9 cellular contexts compared by ENCODE assay signal in genomic region chr11:119029069-119029339, GRCh38. TPM values are rescaled to one million over a fixed set of nuclear protein-coding genes. Genes with fewer than 3 reads are reported as not detected.
DNase-seq lines count a peak whose midpoint lies in the region; ATAC-seq and TF ChIP-seq lines count a peak whose summit lies in the region.
"Had no signal": no experiment of that assay in that cellular context is flagged by ENCODE, and none has a peak within 500 bp of the region (broad histone marks: within the 10 kb centered on the region; RNA-seq: fewer than 3 reads in every experiment).

No MANE protein-coding gene starts in this region.

- no peak overlapping the region for H3K56ac ChIP-seq in IMR-90 (ENCODE audit: extremely low read depth, insufficient read depth, low read length)

- H4K5ac ChIP-seq in IMR-90 (ENCODE audit: low read depth, low read length), result no peak overlapping the region

- H3K14ac ChIP-seq in IMR-90 (replicated peaks; ENCODE audit: low read depth, low read length), result no peak overlapping the region

- H3K36me3 Mint-ChIP-seq in brain (peaks cover 19% of the 10 kb centered on the region), natural killer cell (no peaks in the 10 kb centered on the region)

- no peak for DNase-seq in A673 (ENCODE audit: low spot score)
- DNase-seq in IMR-90, result no peak
- DNase-seq in natural killer cell, result no peak
- DNase-seq in NCI-H2196 treated with DMSO at 0.1 percent for 48 hours (lab: John Stamatoyannopoulos, UW; ENCODE audit: unreplicated experiment), result no peak
- no peak for DNase-seq in MV-4-11 (lab: John Stamatoyannopoulos, UW)
- DNase-seq: effector CD4-positive, alpha-beta T cell had no signal

- H3K9me1 ChIP-seq in IMR-90 (ENCODE audit: insufficient read depth, low read length), result no peaks in the 10 kb centered on the region; the same call in 1 of the 2 replicates

- no peak overlapping the region for H2AK5ac ChIP-seq in IMR-90 (ENCODE audit: low read depth, low read length)

- H3K9me3 Mint-ChIP-seq in brain (no peaks in the 10 kb centered on the region), natural killer cell (no peaks in the 10 kb centered on the region)

- H3K27me3 Mint-ChIP-seq in brain (peaks cover 4% of the 10 kb centered on the region), natural killer cell (ENCODE audit: low read depth in 2 of 2) (no peaks in the 10 kb centered on the region)

- H3K4ac ChIP-seq in IMR-90 (ENCODE audit: low read depth, low read length), result no peak overlapping the region

- H3K18ac ChIP-seq in IMR-90 (ENCODE audit: low read depth, low read length), result no peak overlapping the region

- CTCF ChIA-PET in A673 (lab: Charles Lee), result no interaction called here
- CTCF ChIA-PET in IMR-90 (lab: Yijun Ruan, JAX), result no interaction called here

- H2BK20ac ChIP-seq in IMR-90 (ENCODE audit: low read depth, low read length), result no peak overlapping the region

- no peak for TF ChIP-seq CTCF in A673 (conservative IDR thresholded peaks at IDR 0.05; ENCODE audit: low read depth, low read length)
- no peak for TF ChIP-seq CTCF in IMR-90 (conservative IDR thresholded peaks at IDR 0.05; ENCODE audit: low read depth, low read length)
- TF ChIP-seq CTCF in brain (conservative IDR thresholded peaks at IDR 0.05), result no peak
- TF ChIP-seq CTCF in natural killer cell (IDR thresholded peaks at IDR 0.05), result no peak

- H3K27ac Mint-ChIP-seq in brain (peak overlapping the region in 4 of 5 experiments; percentile 83 to 92 (median 88)), natural killer cell (peak overlapping the region in 1 of 2 donors; percentile 85)

- TF ChIP-seq RAD21 in IMR-90 (IDR thresholded peaks at IDR 0.05; ENCODE audit: low read length), result no peak

- no peak overlapping the region for H2BK15ac ChIP-seq in IMR-90 (ENCODE audit: low read depth, low read length)

- POLR2A ChIA-PET in A673 (lab: Charles Lee; ENCODE audit: low non-redundant PET), result no interaction called here
- POLR2A ChIA-PET in IMR-90 (lab: Charles Lee; ENCODE audit: unreplicated experiment), result no interaction called here

- no peak overlapping the region for H2BK120ac ChIP-seq in IMR-90 (ENCODE audit: low read depth, low read length)

- H4K91ac ChIP-seq in IMR-90 (ENCODE audit: insufficient read depth, low read depth, low read length), result no peak overlapping the region

- H4K8ac ChIP-seq in IMR-90 (ENCODE audit: low read depth in 2 of 2, low read length in 2 of 2), result no peak overlapping the region

- 100% methylated on average over 1 of the region's 1 CpG; no CpG with 5 or more reads in 1 of the 2 experiments for WGBS in IMR-90 (ENCODE audit: extremely low coverage in 2 of 2, insufficient read length in 1 of 2), 2 experiments

- H3K36me3 ChIP-seq in A673 (ENCODE audit: insufficient read depth, low read length, poor library complexity, severe bottlenecking), result peaks cover 44% of the 10 kb centered on the region
- H3K36me3 ChIP-seq in IMR-90 (ENCODE audit: control insufficient read depth, insufficient read depth, low read length), result peaks cover 14% of the 10 kb centered on the region

- TF ChIP-seq POLR2A in IMR-90 (IDR thresholded peaks at IDR 0.05; ENCODE audit: low read depth, low read length), result no peak

- no peak overlapping the region for H2AFZ ChIP-seq in IMR-90 (replicated peaks; ENCODE audit: low read length, poor library complexity)

- H2BK5ac ChIP-seq in IMR-90 (ENCODE audit: low read depth, low read length, poor library complexity, severe bottlenecking), result no peak overlapping the region

- H2AK9ac ChIP-seq in IMR-90 (replicated peaks; ENCODE audit: low read depth, low read length, poor library complexity), result peak overlapping the region; percentile 7

- dilution Hi-C loops in IMR-90 (cut with HindIII; ENCODE audit: low sequenced_read_pairs, unreplicated experiment), result no loop called here

- peaks cover 13% of the 10 kb centered on the region for H3K4me1 ChIP-seq in A673 (ENCODE audit: insufficient read depth, low read length, poor library complexity, severe bottlenecking)
- H3K4me1 ChIP-seq in IMR-90 (ENCODE audit: control insufficient read depth, insufficient read depth, low read length), result no peaks in the 10 kb centered on the region

- no peak overlapping the region for H3K4me2 ChIP-seq in IMR-90 (ENCODE audit: low read depth, low read length)

- peak overlapping the region; percentile 81 to 90 (median 86) for H3K4me3 Mint-ChIP-seq in brain
- H3K4me3 Mint-ChIP-seq in natural killer cell, result peak overlapping the region; percentile 9

- peak overlapping the region; percentile 75 for H3K27ac ChIP-seq in A673 (ENCODE audit: low read depth, low read length, poor library complexity, severe bottlenecking)
- no peak overlapping the region for H3K27ac ChIP-seq in IMR-90 (ENCODE audit: insufficient read depth, low read length)

- H3K4me1 Mint-ChIP-seq in brain (peaks cover 28% of the 10 kb centered on the region), natural killer cell (peaks cover 6 to 21% of the 10 kb centered on the region in 2 donors)

- ATAC-seq in IMR-90 (ENCODE audit: low read depth) (no peak), natural killer cell (no peak), GM21528 (IDR thresholded peaks at IDR 0.05; ENCODE audit: low FRiP score, unreplicated experiment) (no peak), GM18517 (IDR thresholded peaks at IDR 0.05; ENCODE audit: unreplicated experiment) (no peak)

- H3K4me3 ChIP-seq in A673 (ENCODE audit: low read depth, low read length, poor library complexity, severe bottlenecking) (peak overlapping the region; percentile 67), IMR-90 (ENCODE audit: insufficient read depth, low read depth, low read length) (no peak overlapping the region)

- no peak overlapping the region for H3K9ac ChIP-seq in IMR-90 (ENCODE audit: low read depth, low read length)

- no peaks in the 10 kb centered on the region; the same call in 1 of the 2 replicates for H4K20me1 ChIP-seq in IMR-90 (ENCODE audit: insufficient read depth, low read length)

- in situ Hi-C loops in IMR-90 (cut with MboI; ENCODE audit: low sequenced_read_pairs), result no loop called here

- BruUV-seq in A673 (replicated peaks; lab: Mats Ljungman, UMichigan), result no TSS peak
- BruUV-seq in IMR-90 (replicated peaks; lab: Mats Ljungman, UMichigan), result no TSS peak

- intact Hi-C loops in A673 (cut with micrococcal nuclease; ENCODE audit: unreplicated experiment), result no loop called here
- intact Hi-C loops in IMR-90 (cut with micrococcal nuclease), result no loop called here
- intact Hi-C loops in natural killer cell (cut with micrococcal nuclease), result no loop called here

- H3K79me1 ChIP-seq in IMR-90 (ENCODE audit: low read depth in 1 of 2, low read length in 2 of 2), result peaks cover 6 to 29% of the 10 kb centered on the region in 2 experiments; a peak in 3 of 4 replicates

- H3K27me3 ChIP-seq in A673 (replicated peaks; ENCODE audit: insufficient read depth, low read depth, low read length, poor library complexity) (no peaks in the 10 kb centered on the region), IMR-90 (ENCODE audit: control insufficient read depth, insufficient read depth, low read length) (no peaks in the 10 kb centered on the region)

- H3K23ac ChIP-seq in IMR-90 (ENCODE audit: low read depth, low read length), result no peak overlapping the region

- H3K9me3 ChIP-seq in A673 (ENCODE audit: low read depth, low read length, poor library complexity, severe bottlenecking), result no peaks in the 10 kb centered on the region
- H3K9me3 ChIP-seq in IMR-90 (ENCODE audit: control insufficient read depth, insufficient read depth, low read length), result no peaks in the 10 kb centered on the region

TF ChIP-seq in IMR-90, 13 proteins besides CTCF, POLR2A, EP300 and RAD21 (continues in another document):
- TF ChIP-seq SMC3 (IDR thresholded peaks at IDR 0.05; ENCODE audit: low read depth, low read length), result no peak
- no peak for TF ChIP-seq RFX5 (IDR thresholded peaks at IDR 0.05; ENCODE audit: low read depth, low read length)
- no peak for TF ChIP-seq CEBPB (IDR thresholded peaks at IDR 0.05; ENCODE audit: low read depth, low read length)
- TF ChIP-seq FOS (IDR thresholded peaks at IDR 0.05; ENCODE audit: low read depth, low read length), result no peak
- no peak for TF ChIP-seq BHLHE40 (IDR thresholded peaks at IDR 0.05; ENCODE audit: low read depth, low read length)

RNA-seq across cellular contexts. Expression of gene SLC37A4, which starts 1.7 kb away (rescaled TPM):
- total RNA-seq in A673 (2021) (49.3 and 54.6 TPM in 2 replicates), IMR-90 (2012; rRNA removed) (7.5 and 8.3 TPM in 2 replicates), natural killer cell (1 to 10 TPM; 4.6 to 7.7 (median 6.5) TPM)
- polyA plus RNA-seq in IMR-90 (2012; rRNA removed) (14.3 and 15.1 TPM in 2 replicates), brain (ENCODE audit: insufficient read depth, low read depth, low replicate concordance) (32.4 TPM)
- 12.5 and 14.1 TPM in 2 replicates for polyA plus RNA-seq in IMR-90 (2012; cell fraction: cytosol; rRNA removed)
- 40.1 and 57.8 TPM in 2 replicates for polyA plus RNA-seq in IMR-90 (2012; cell fraction: nucleus; rRNA removed; ENCODE audit: low replicate concordance)

RNA-seq across cellular contexts. Expression of gene TRAPPC4, which starts 10.4 kb away (rescaled TPM):
- total RNA-seq in A673 (2021), result 73.0 and 81.2 TPM in 2 replicates
- 102 and 151 TPM in 2 replicates for total RNA-seq in IMR-90 (2012; rRNA removed)
- polyA plus RNA-seq in IMR-90 (2012; rRNA removed), result 162 and 253 TPM in 2 replicates
- polyA plus RNA-seq in IMR-90 (2012; cell fraction: cytosol; rRNA removed), result 74.8 and 107 TPM in 2 replicates
- 52.9 and 66.6 TPM in 2 replicates for polyA plus RNA-seq in IMR-90 (2012; cell fraction: nucleus; rRNA removed; ENCODE audit: low replicate concordance)
- polyA plus RNA-seq in brain (ENCODE audit: insufficient read depth, low read depth, low replicate concordance), result 120 TPM
- total RNA-seq in natural killer cell, result 10 to 100 TPM; 71.4 to 84.5 (median 77.5) TPM

RNA-seq across cellular contexts. Expression of gene RPS25, which starts 10.9 kb away (rescaled TPM):
- total RNA-seq in A673 (2021), result 1,091 and 1,176 TPM in 2 replicates
- total RNA-seq in IMR-90 (2012; rRNA removed), result 727 and 842 TPM in 2 replicates
- polyA plus RNA-seq in IMR-90 (2012; rRNA removed), result 905 and 1,237 TPM in 2 replicates
- polyA plus RNA-seq in IMR-90 (2012; cell fraction: cytosol; rRNA removed), result 303 and 612 TPM in 2 replicates
- 63.8 and 509 TPM in 2 replicates for polyA plus RNA-seq in IMR-90 (2012; cell fraction: nucleus; rRNA removed; ENCODE audit: low replicate concordance)
- polyA plus RNA-seq in brain (ENCODE audit: insufficient read depth, low read depth, low replicate concordance), result 1,223 TPM
- 1,000 to 10,000 TPM in 1 of 3 donors, 100 to 1,000 TPM in 2; 870 to 1,051 (median 887) TPM for total RNA-seq in natural killer cell

RNA-seq across cellular contexts. Expression of gene HYOU1, which starts 28.0 kb away (rescaled TPM):
- total RNA-seq in A673 (2021), result 315 and 328 TPM in 2 replicates
- total RNA-seq in IMR-90 (2012; rRNA removed), result 152 and 181 TPM in 2 replicates
- 117 and 120 TPM in 2 replicates for polyA plus RNA-seq in IMR-90 (2012; rRNA removed)
- polyA plus RNA-seq in IMR-90 (2012; cell fraction: cytosol; rRNA removed), result 75.9 and 116 TPM in 2 replicates
- polyA plus RNA-seq in IMR-90 (2012; cell fraction: nucleus; rRNA removed; ENCODE audit: low replicate concordance), result 103 and 105 TPM in 2 replicates
- 161 TPM for polyA plus RNA-seq in brain (ENCODE audit: insufficient read depth, low read depth, low replicate concordance)
- total RNA-seq in natural killer cell, result 100 to 1,000 TPM; 114 to 146 (median 123) TPM

RNA-seq across cellular contexts. Expression of gene CENATAC, which starts 31.1 kb away (rescaled TPM):
- total RNA-seq in A673 (2021) (56.7 and 57.4 TPM in 2 replicates), IMR-90 (2012; rRNA removed) (13.1 and 15.3 TPM in 2 replicates), natural killer cell (100 to 1,000 TPM; 121 to 143 (median 122) TPM)
- polyA plus RNA-seq in IMR-90 (2012; rRNA removed) (15.0 and 16.7 TPM in 2 replicates), brain (ENCODE audit: insufficient read depth, low read depth, low replicate concordance) (6.2 TPM)
- 4.5 and 6.8 TPM in 2 replicates for polyA plus RNA-seq in IMR-90 (2012; cell fraction: cytosol; rRNA removed)
- polyA plus RNA-seq in IMR-90 (2012; cell fraction: nucleus; rRNA removed; ENCODE audit: low replicate concordance), result 63.1 and 120 TPM in 2 replicates
